ENCODE assay signal across 22 cellular contexts in genomic region chr3:117171124-117171523, GRCh38.
DNase-seq lines count a peak whose midpoint lies in the region; ATAC-seq and TF ChIP-seq lines count a peak whose summit lies in the region.
"Had no signal": no experiment of that assay in that cellular context is flagged by ENCODE, and none has a peak within 500 bp of the region (broad histone marks: within the 10 kb centered on the region; RNA-seq: fewer than 3 reads in every experiment).

No MANE protein-coding gene starts in this region.

- no peaks in the 10 kb centered on the region for H3K79me2 ChIP-seq in GM23338 (replicated peaks; ENCODE audit: insufficient read depth)

- H3K27me3 Mint-ChIP-seq in GM23338 (ENCODE audit: insufficient read depth, low read depth, poor library complexity), result no peaks in the 10 kb centered on the region
- H3K27me3 Mint-ChIP-seq: CD4-positive, alpha-beta memory T cell; CD4-positive, CD25-positive, alpha-beta regulatory T cell; CD8-positive, alpha-beta memory T cell had no signal

- no peak for TF ChIP-seq POLR2A in esophagus squamous epithelium (IDR thresholded peaks at IDR 0.05)

- H3K4me3 ChIP-seq in BLaER1 treated with 17β-estradiol and CSF1 and Interleukin-3, amounts not matched to agents 10 nM and 100 nM, result no peak overlapping the region
- H3K4me3 ChIP-seq in GM23338 (no peak overlapping the region), esophagus squamous epithelium (no peak overlapping the region)
- H3K4me3 ChIP-seq: GM12878 had no signal

- no peak overlapping the region for H3K9ac ChIP-seq in BLaER1 treated with 17β-estradiol and CSF1 and Interleukin-3, amounts not matched to agents 10 nM and 100 nM

- no peak overlapping the region for H2AFZ ChIP-seq in GM23338

- H3K9me3 ChIP-seq in BLaER1 treated with 17β-estradiol and CSF1 and Interleukin-3, amounts not matched to agents 10 nM and 100 nM (replicated peaks in 1 of 11), result no peaks in the 10 kb centered on the region; a peak in 1 of 22 replicates
- no peaks in the 10 kb centered on the region for H3K9me3 ChIP-seq in esophagus squamous epithelium
- H3K9me3 ChIP-seq: BE2C, Caco-2 had no signal

- no peak overlapping the region for H3K4me3 Mint-ChIP-seq in GM23338
- H3K4me3 Mint-ChIP-seq: CD14-positive monocyte; CD4-positive, alpha-beta memory T cell; CD4-positive, CD25-positive, alpha-beta regulatory T cell; CD8-positive, alpha-beta memory T cell had no signal

- H3K27me3 ChIP-seq in BLaER1 treated with 17β-estradiol and CSF1 and Interleukin-3, amounts not matched to agents 10 nM and 100 nM, result no peaks in the 10 kb centered on the region
- H3K27me3 ChIP-seq in GM23338 (ENCODE audit: insufficient read depth), result no peaks in the 10 kb centered on the region
- H3K27me3 ChIP-seq in esophagus squamous epithelium, result no peaks in the 10 kb centered on the region
- H3K27me3 ChIP-seq: BE2C had no signal

- intact Hi-C loops in esophagus squamous epithelium (cut with DNase I), result no loop called here

- H4K20me1 ChIP-seq in BLaER1 treated with 17β-estradiol and CSF1 and Interleukin-3, amounts not matched to agents 10 nM and 100 nM, result no peaks in the 10 kb centered on the region
- no peaks in the 10 kb centered on the region for H4K20me1 ChIP-seq in GM23338 (replicated peaks; ENCODE audit: insufficient read depth)

- no peaks in the 10 kb centered on the region for H3F3A ChIP-seq in GM23338 (replicated peaks; ENCODE audit: low read depth)

- H3K4me1 ChIP-seq in BLaER1 treated with 17β-estradiol and CSF1 and Interleukin-3, amounts not matched to agents 10 nM and 100 nM, result peaks cover 9 to 38% (median 30%) of the 10 kb centered on the region in 10 experiments; a peak in 19 of 20 replicates
- H3K4me1 ChIP-seq in GM23338 (ENCODE audit: insufficient read depth) (0 out of 2 replicates have a peak, but pooled peaks cover 6% of the 10 kb centered on the region), esophagus squamous epithelium (no peaks in the 10 kb centered on the region)
- H3K4me1 ChIP-seq: Caco-2 had no signal

- peak overlapping the region in 8 of 11 experiments; percentile 42 to 78 (median 60); a peak in 14 of 22 replicates for H3K4me2 ChIP-seq in BLaER1 treated with 17β-estradiol and CSF1 and Interleukin-3, amounts not matched to agents 10 nM and 100 nM
- 0 out of 2 replicates have a peak overlapping the region, but pooled peaks have one; percentile 27 for H3K4me2 ChIP-seq in GM23338

- no peaks in the 10 kb centered on the region for H3K36me3 Mint-ChIP-seq in GM23338 (ENCODE audit: low read depth)
- H3K36me3 Mint-ChIP-seq: CD14-positive monocyte; CD4-positive, alpha-beta memory T cell; CD4-positive, CD25-positive, alpha-beta regulatory T cell; CD8-positive, alpha-beta memory T cell had no signal

- no peak overlapping the region for H3K27ac Mint-ChIP-seq in GM23338
- H3K27ac Mint-ChIP-seq: CD14-positive monocyte; CD4-positive, alpha-beta memory T cell; CD4-positive, CD25-positive, alpha-beta regulatory T cell; CD8-positive, alpha-beta memory T cell had no signal

- no peak for ATAC-seq in GM23338
- no peak for ATAC-seq in GM18519 (IDR thresholded peaks at IDR 0.05; ENCODE audit: low FRiP score, unreplicated experiment)
- ATAC-seq: GM12878 had no signal

- H3K27ac ChIP-seq in BLaER1 treated with 17β-estradiol and CSF1 and Interleukin-3, amounts not matched to agents 10 nM and 100 nM, result peak overlapping the region in 2 of 11 experiments; percentile 40 to 49; a peak in 5 of 22 replicates
- H3K27ac ChIP-seq in GM23338 (ENCODE audit: low read depth), result no peak overlapping the region
- no peak overlapping the region for H3K27ac ChIP-seq in esophagus squamous epithelium

- peaks cover 11% of the 10 kb centered on the region for H3K4me1 Mint-ChIP-seq in GM23338
- H3K4me1 Mint-ChIP-seq: CD14-positive monocyte; CD4-positive, alpha-beta memory T cell; CD4-positive, CD25-positive, alpha-beta regulatory T cell; CD8-positive, alpha-beta memory T cell had no signal

- H3K36me3 ChIP-seq in BLaER1 treated with 17β-estradiol and CSF1 and Interleukin-3, amounts not matched to agents 10 nM and 100 nM, result no peaks in the 10 kb centered on the region
- H3K36me3 ChIP-seq in GM23338 (ENCODE audit: insufficient read depth) (no peaks in the 10 kb centered on the region), esophagus squamous epithelium (no peaks in the 10 kb centered on the region)
- H3K36me3 ChIP-seq: BE2C had no signal

- DNase-seq in GM23338 (ENCODE audit: low spot score), result no peak
- peak; percentile 30 for DNase-seq in germinal center (ENCODE audit: low spot score)
- DNase-seq in putamen (ENCODE audit: low spot score), result peak; percentile 56
- DNase-seq in esophagus squamous epithelium (lab: John Stamatoyannopoulos, UW), result no peak
- DNase-seq in stimulated activated CD4-positive, alpha-beta T cell treated with anti-CD3 and anti-CD28 coated beads, Interleukin-2, amount 100 ng/mL, for 48 hours, result no peak
- no peak for DNase-seq in COR-L47 (lab: John Stamatoyannopoulos, UW)
- DNase-seq: 8988T; ACHN; BE2C; C1 segment of cervical spinal cord; Caco-2; Calu3; CD4-positive, alpha-beta memory T cell; CD4-positive, CD25-positive, alpha-beta regulatory T cell; CD8-positive, alpha-beta memory T cell; DMS79 treated with DMSO at 0.1 percent for 48 hours; EL; GDM1 had no signal

- no peaks in the 10 kb centered on the region for H3K9me2 ChIP-seq in GM23338 (ENCODE audit: insufficient read depth)

- TF ChIP-seq CTCF in GM23338 (conservative IDR thresholded peaks at IDR 0.05; ENCODE audit: low read depth in 2 of 2), result no peak
- no peak for TF ChIP-seq CTCF in esophagus squamous epithelium (IDR thresholded peaks at IDR 0.05)

- H3K9me3 Mint-ChIP-seq in GM23338, result no peaks in the 10 kb centered on the region; the same call in 2 of the 3 replicates

TF ChIP-seq in GM23338, 12 proteins besides CTCF, POLR2A, EP300 and RAD21 (continues in another document):
- TF ChIP-seq REST (IDR thresholded peaks at IDR 0.05; ENCODE audit: unreplicated experiment) (no peak), POLR2AphosphoS5 (IDR thresholded peaks at IDR 0.05; ENCODE audit: low read depth) (no peak), JUNB (IDR thresholded peaks at IDR 0.05; ENCODE audit: unreplicated experiment) (no peak), EZH2 (IDR thresholded peaks at IDR 0.05; ENCODE audit: low read depth, unreplicated experiment) (no peak), EZH2phosphoT487 (IDR thresholded peaks at IDR 0.05; ENCODE audit: unreplicated experiment) (no peak), STAT1 (IDR thresholded peaks at IDR 0.05; ENCODE audit: unreplicated experiment) (no peak), NANOG (IDR thresholded peaks at IDR 0.05; ENCODE audit: borderline replicate concordance) (no peak)
- TF ChIP-seq, protein P1, sequence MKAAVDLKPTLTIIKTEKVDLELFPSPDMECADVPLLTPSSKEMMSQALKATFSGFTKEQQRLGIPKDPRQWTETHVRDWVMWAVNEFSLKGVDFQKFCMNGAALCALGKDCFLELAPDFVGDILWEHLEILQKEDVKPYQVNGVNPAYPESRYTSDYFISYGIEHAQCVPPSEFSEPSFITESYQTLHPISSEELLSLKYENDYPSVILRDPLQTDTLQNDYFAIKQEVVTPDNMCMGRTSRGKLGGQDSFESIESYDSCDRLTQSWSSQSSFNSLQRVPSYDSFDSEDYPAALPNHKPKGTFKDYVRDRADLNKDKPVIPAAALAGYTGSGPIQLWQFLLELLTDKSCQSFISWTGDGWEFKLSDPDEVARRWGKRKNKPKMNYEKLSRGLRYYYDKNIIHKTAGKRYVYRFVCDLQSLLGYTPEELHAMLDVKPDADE (IDR thresholded peaks at IDR 0.05), result no peak

Comparison
In these comparisons a context has a peak if more than half of its experiments do, and no peak if none do; other contexts are left out.
1. DNase-seq: peak in germinal center (single experiment) and putamen (single experiment); none in GM23338 (single experiment), esophagus squamous epithelium (single experiment), stimulated activated CD4-positive, alpha-beta T cell treated with anti-CD3 and anti-CD28 coated beads, Interleukin-2, amount 100 ng/mL, for 48 hours (0 of 2) and COR-L47 (single experiment).